Comparison of ENCODE assay signal across 12 cellular contexts in genomic region chr12:11702959-11703358, GRCh38. TPM values are rescaled to one million over a fixed set of nuclear protein-coding genes. Genes with fewer than 3 reads are reported as not detected.
DNase-seq lines count a peak whose midpoint lies in the region; ATAC-seq and TF ChIP-seq lines count a peak whose summit lies in the region.
"Had no signal": no experiment of that assay in that cellular context is flagged by ENCODE, and none has a peak within 500 bp of the region (broad histone marks: within the 10 kb centered on the region; RNA-seq: fewer than 3 reads in every experiment).

No MANE protein-coding gene starts in this region.

- POLR2A ChIA-PET in naive thymus-derived CD8-positive, alpha-beta T cell (lab: Charles Lee) = no interaction called here

- no peak overlapping the region for H3K4me3 Mint-ChIP-seq in CD14-positive monocyte
- peak overlapping the region; percentile 17 for H3K4me3 Mint-ChIP-seq in activated naive CD4-positive, alpha-beta T cell treated with anti-CD3 and anti-CD28 coated beads, Interleukin-2, amount 50 U/mL, for 24 hours
- no peak overlapping the region for H3K4me3 Mint-ChIP-seq in naive thymus-derived CD8-positive, alpha-beta T cell

- peaks cover 23 to 26% of the 10 kb centered on the region in 2 donors for H3K36me3 Mint-ChIP-seq in CD14-positive monocyte
- H3K36me3 Mint-ChIP-seq in activated naive CD4-positive, alpha-beta T cell treated with anti-CD3 and anti-CD28 coated beads, Interleukin-2, amount 50 U/mL, for 24 hours = peaks cover 10% of the 10 kb centered on the region
- H3K36me3 Mint-ChIP-seq in naive thymus-derived CD8-positive, alpha-beta T cell = peaks cover 0 to 2% (median 0%) of the 10 kb centered on the region in 3 donors

- DNase-seq in CD14-positive monocyte (ENCODE audit: low spot score) (no peak), H7 (no peak), head of caudate nucleus (no peak), coronary artery (ENCODE audit: low spot score) (no peak)
- DNase-seq in naive thymus-derived CD8-positive, alpha-beta T cell = no peak
- DNase-seq: BE2C, heart right ventricle, spleen had no signal

- H3K27ac ChIP-seq in coronary artery = no peak overlapping the region
- H3K27ac ChIP-seq: cardiac muscle cell, heart right ventricle had no signal

- H3K27me3 Mint-ChIP-seq in CD14-positive monocyte (ENCODE audit: low read depth in 3 of 3) = peaks cover 0 to 1% (median 0%) of the 10 kb centered on the region in 3 donors
- H3K27me3 Mint-ChIP-seq in activated naive CD4-positive, alpha-beta T cell treated with anti-CD3 and anti-CD28 coated beads, Interleukin-2, amount 50 U/mL, for 24 hours = no peaks in the 10 kb centered on the region
- H3K27me3 Mint-ChIP-seq in naive thymus-derived CD8-positive, alpha-beta T cell = no peaks in the 10 kb centered on the region

- H3K27me3 ChIP-seq in H7 (ENCODE audit: control insufficient read depth, insufficient read depth, low read length) = no peaks in the 10 kb centered on the region
- H3K27me3 ChIP-seq: BE2C, cardiac muscle cell, heart right ventricle, spleen had no signal

- no peaks in the 10 kb centered on the region for H3K36me3 ChIP-seq in H7 (replicated peaks; ENCODE audit: control insufficient read depth, insufficient read depth, low read length)
- H3K36me3 ChIP-seq: BE2C, cardiac muscle cell, heart right ventricle, spleen had no signal

- H3K9me3 Mint-ChIP-seq in CD14-positive monocyte = no peaks in the 10 kb centered on the region
- no peaks in the 10 kb centered on the region for H3K9me3 Mint-ChIP-seq in activated naive CD4-positive, alpha-beta T cell treated with anti-CD3 and anti-CD28 coated beads, Interleukin-2, amount 50 U/mL, for 24 hours
- H3K9me3 Mint-ChIP-seq in naive thymus-derived CD8-positive, alpha-beta T cell = no peaks in the 10 kb centered on the region

- peak overlapping the region in 6 of 7 donors; percentile 9 to 70 (median 50) for H3K27ac Mint-ChIP-seq in CD14-positive monocyte
- H3K27ac Mint-ChIP-seq in activated naive CD4-positive, alpha-beta T cell treated with anti-CD3 and anti-CD28 coated beads, Interleukin-2, amount 50 U/mL, for 24 hours = peak overlapping the region; percentile 68
- H3K27ac Mint-ChIP-seq in naive thymus-derived CD8-positive, alpha-beta T cell = peak overlapping the region in 1 of 10 donors; percentile 35

- ATAC-seq in GM18858 (IDR thresholded peaks at IDR 0.05; ENCODE audit: unreplicated experiment) = peak; percentile 70
- ATAC-seq in HG02973 (IDR thresholded peaks at IDR 0.05; ENCODE audit: unreplicated experiment) = peak; percentile 43
- no peak for ATAC-seq in naive thymus-derived CD8-positive, alpha-beta T cell
- ATAC-seq: heart right ventricle had no signal

- H3K4me1 Mint-ChIP-seq in CD14-positive monocyte = peaks cover 50% of the 10 kb centered on the region
- H3K4me1 Mint-ChIP-seq in activated naive CD4-positive, alpha-beta T cell treated with anti-CD3 and anti-CD28 coated beads, Interleukin-2, amount 50 U/mL, for 24 hours = peaks cover 58% of the 10 kb centered on the region
- peaks cover 0 to 15% (median 8%) of the 10 kb centered on the region in 4 donors for H3K4me1 Mint-ChIP-seq in naive thymus-derived CD8-positive, alpha-beta T cell

- intact Hi-C loops in CD14-positive monocyte (cut with micrococcal nuclease) = no loop called here
- intact Hi-C loops in head of caudate nucleus (cut with DNase I) = no loop called here

- H3K4me3 ChIP-seq in H7 (ENCODE audit: insufficient read depth, low read depth, low read length) (no peak overlapping the region), coronary artery (no peak overlapping the region)
- H3K4me3 ChIP-seq: cardiac muscle cell, heart right ventricle, spleen had no signal

- no peak for TF ChIP-seq CTCF in CD14-positive monocyte (IDR thresholded peaks at IDR 0.05)
- no peak for TF ChIP-seq CTCF in coronary artery (IDR thresholded peaks at IDR 0.05)

RNA-seq across cellular contexts. Expression of gene ETV6, which starts 53.5 kb away (rescaled TPM):
- 10 to 100 TPM in 1 of 2 donors, 1 to 10 TPM in 1; 6.8 to 11.7 TPM for polyA plus RNA-seq in CD14-positive monocyte
- total RNA-seq in H7 (2014; rRNA removed; shearing (Covaris generic)) = 5.7 and 6.2 TPM in 2 replicates
- 10 to 100 TPM; 13.0 to 13.2 TPM for total RNA-seq in naive thymus-derived CD8-positive, alpha-beta T cell
- polyA plus RNA-seq in naive thymus-derived CD8-positive, alpha-beta T cell = 1 to 10 TPM in 2 of 3 donors, under 1 TPM in 1; 0.94 to 2.2 (median 1.3) TPM

Comparison
In these comparisons a context has a peak if more than half of its experiments do, and no peak if none do; other contexts are left out.
1. ATAC-seq: peak in GM18858 (single experiment) and HG02973 (single experiment); none in naive thymus-derived CD8-positive, alpha-beta T cell (0 of 2).